8 cellular contexts compared by ENCODE assay signal in genomic region chr1:93844262-93845045, GRCh38. TPM values are rescaled to one million over a fixed set of nuclear protein-coding genes. Genes with fewer than 3 reads are reported as not detected.
A peak's percentile ranks its signal among the peaks of the same experiment; 100 is the strongest.
DNase-seq lines count a peak whose midpoint lies in the region; ATAC-seq and TF ChIP-seq lines count a peak whose summit lies in the region.

No MANE protein-coding gene starts in this region.

- peaks cover 0 to 14% (median 3%) of the 10 kb centered on the region in 5 experiments for H3K9me3 Mint-ChIP-seq in brain

- peak overlapping the region; percentile 51 to 99 (median 87) for H3K27ac Mint-ChIP-seq in brain

- H3K4me1 ChIP-seq in A673 (ENCODE audit: insufficient read depth, low read length, poor library complexity, severe bottlenecking) = peaks cover 6% of the 10 kb centered on the region

- H3K36me3 ChIP-seq in A673 (ENCODE audit: insufficient read depth, low read length, poor library complexity, severe bottlenecking) = no peaks in the 10 kb centered on the region

- CTCF ChIA-PET in A673 (lab: Charles Lee) = interaction anchor here (0.6 to 1.4 kb wide), 11 partner anchors 28 to 540 kb away, joined by 3 to 26 read pairs (median 5); no protein-coding TSS in a partner anchor

- POLR2A ChIA-PET in A673 (lab: Charles Lee; ENCODE audit: low non-redundant PET) = interaction anchor here (0.9 kb wide), 1 partner anchor 765 kb away, joined by 3 read pairs; no protein-coding TSS in a partner anchor

- peak overlapping the region; percentile 56 to 97 (median 73) for H3K4me3 Mint-ChIP-seq in brain

- H3K4me3 ChIP-seq in A673 (ENCODE audit: low read depth, low read length, poor library complexity, severe bottlenecking) (no peak overlapping the region), NB4 (ENCODE audit: low read depth, low read length) (no peak overlapping the region)

- in situ Hi-C loops in SK-MEL-5 (cut with HindIII; ENCODE audit: low pct_unique_long_range_greater_than_20kb, low sequenced_read_pairs) = no loop called here

- no peak overlapping the region for H3K27ac ChIP-seq in A673 (ENCODE audit: low read depth, low read length, poor library complexity, severe bottlenecking)
- H3K27ac ChIP-seq in substantia nigra (ENCODE audit: low read depth, low read length, poor library complexity, severe bottlenecking) = no peak overlapping the region

- peaks cover 39% of the 10 kb centered on the region for H3K4me1 Mint-ChIP-seq in brain

- peaks cover 12% of the 10 kb centered on the region for H3K27me3 Mint-ChIP-seq in brain

- ATAC-seq in HG03432 (IDR thresholded peaks at IDR 0.05; ENCODE audit: unreplicated experiment) = no peak

- no peaks in the 10 kb centered on the region for H3K27me3 ChIP-seq in A673 (replicated peaks; ENCODE audit: insufficient read depth, low read depth, low read length, poor library complexity)

- TF ChIP-seq CTCF in A673 (conservative IDR thresholded peaks at IDR 0.05; ENCODE audit: low read depth, low read length) (peak; percentile 77), NB4 (IDR thresholded peaks at IDR 0.05; ENCODE audit: low read depth, low read length) (peak; percentile 69), brain (conservative IDR thresholded peaks at IDR 0.05) (peak; percentile 76 to 78)

- TSS peak; percentile 22 for BruUV-seq in A673 (replicated peaks; lab: Mats Ljungman, UMichigan)

- H3K36me3 Mint-ChIP-seq in brain = peaks cover 5% of the 10 kb centered on the region

- TF ChIP-seq POLR2A in NB4 (IDR thresholded peaks at IDR 0.05; ENCODE audit: extremely low read depth, insufficient read length) = no peak

- no peaks in the 10 kb centered on the region for H3K9me3 ChIP-seq in A673 (ENCODE audit: low read depth, low read length, poor library complexity, severe bottlenecking)

- intact Hi-C loops in A673 (cut with micrococcal nuclease; ENCODE audit: unreplicated experiment) = loop anchor here (1.0 to 2.0 kb wide), 2 partner anchors 215 to 406 kb away; no protein-coding TSS in a partner anchor

- peak; percentile 82 for DNase-seq in A673 (ENCODE audit: low spot score)
- DNase-seq in ELR (ENCODE audit: low read depth) = peak; percentile 87
- peak; percentile 81 for DNase-seq in NB4 (ENCODE audit: low read depth)
- peak; percentile 81 for DNase-seq in SK-MEL-5 (ENCODE audit: low read depth, low spot score)
- DNase-seq in kidney glomerular epithelial cell (lab: John Stamatoyannopoulos, UW) = peak; percentile 85
- DNase-seq in substantia nigra (lab: John Stamatoyannopoulos, UW) = peak in 27 of 49 donors; percentile 2 to 67 (median 7)

RNA-seq across cellular contexts. Expression of gene DNTTIP2, which starts 34.6 kb away (rescaled TPM):
- total RNA-seq in A673 (2021) = 78.4 and 102 TPM in 2 replicates
- total RNA-seq in SK-MEL-5 (2014; rRNA removed; shearing (Covaris generic)) = 40.9 and 42.2 TPM in 2 replicates
- 29.7 and 34.0 TPM in 2 replicates for polyA plus RNA-seq in SK-MEL-5 (2015; cell fraction: cytosol; rRNA removed)
- 64.0 and 69.5 TPM in 2 replicates for polyA plus RNA-seq in SK-MEL-5 (2015; cell fraction: nucleus; rRNA removed)
- polyA plus RNA-seq in brain (ENCODE audit: insufficient read depth, low read depth, low replicate concordance) = 12.7 TPM

Comparison
In these comparisons a context has a peak if more than half of its experiments do, and no peak if none do; other contexts are left out.
1. DNase-seq: peak in every context shown above with its lines; median percentile 87 in ELR; 85 in kidney glomerular epithelial cell; 82 in A673; 81 in NB4; 81 in SK-MEL-5; 7 in substantia nigra.